8 cellular contexts compared by ENCODE assay signal in genomic region chr13:114143806-114144605, GRCh38. TPM values are rescaled to one million over a fixed set of nuclear protein-coding genes. Genes with fewer than 3 reads are reported as not detected.
DNase-seq lines count a peak whose midpoint lies in the region; ATAC-seq and TF ChIP-seq lines count a peak whose summit lies in the region.

No MANE protein-coding gene starts in this region.

- intact Hi-C loops in left ventricle myocardium superior (cut with micrococcal nuclease), result no loop called here

- H3K36me3 Mint-ChIP-seq in stimulated activated naive B cell treated with anti-CD40 and anti-IgM and Interleukin-4, amounts not matched to agents 10 μg/mL and 1 μg/mL and 100 μg/mL, for 72 hours, result no peaks in the 10 kb centered on the region

- POLR2A ChIA-PET in AG04449 (lab: Yijun Ruan, JAX), result no interaction called here

- H3K4me3 ChIP-seq in AG04449 (ENCODE audit: low read depth, low read length), result no peak overlapping the region

- in situ Hi-C loops in SK-MEL-5 (cut with HindIII; ENCODE audit: low pct_unique_long_range_greater_than_20kb, low sequenced_read_pairs), result no loop called here

- peaks cover 41 to 44% of the 10 kb centered on the region in 2 donors for H3K4me1 Mint-ChIP-seq in stimulated activated naive B cell treated with anti-CD40 and anti-IgM and Interleukin-4, amounts not matched to agents 10 μg/mL and 1 μg/mL and 100 μg/mL, for 72 hours

- ATAC-seq in GM21360 (IDR thresholded peaks at IDR 0.05; ENCODE audit: unreplicated experiment) (peak; percentile 40), GM18873 (IDR thresholded peaks at IDR 0.05; ENCODE audit: low FRiP score, unreplicated experiment) (no peak), left ventricle myocardium superior (no peak)
- ATAC-seq in stimulated activated naive B cell treated with anti-CD40 and anti-IgM and Interleukin-4, amounts not matched to agents 10 μg/mL and 1 μg/mL and 100 μg/mL, for 72 hours (replicated peaks), result peak; percentile 57 to 59

- CTCF ChIA-PET in AG04449 (lab: Yijun Ruan, JAX), result no interaction called here

- no peaks in the 10 kb centered on the region for H3K9me3 Mint-ChIP-seq in stimulated activated naive B cell treated with anti-CD40 and anti-IgM and Interleukin-4, amounts not matched to agents 10 μg/mL and 1 μg/mL and 100 μg/mL, for 72 hours

- peak; percentile 12 for TF ChIP-seq CTCF in AG04449 (IDR thresholded peaks at IDR 0.05; ENCODE audit: insufficient read depth, low read length, missing control alignments)

- H3K4me3 Mint-ChIP-seq in stimulated activated naive B cell treated with anti-CD40 and anti-IgM and Interleukin-4, amounts not matched to agents 10 μg/mL and 1 μg/mL and 100 μg/mL, for 72 hours, result no peak overlapping the region

- DNase-seq in AG04449 (ENCODE audit: low read depth, low spot score) (no peak), SK-MEL-5 (ENCODE audit: low read depth, low spot score) (peak; percentile 30), NCI-H510A treated with DMSO at 0.1 percent for 48 hours (lab: John Stamatoyannopoulos, UW) (no peak), left ventricle myocardium superior (no peak)
- DNase-seq in effector CD4-positive, alpha-beta T cell, result peak; percentile 35
- DNase-seq in stimulated activated naive B cell treated with anti-CD40 and anti-IgM and Interleukin-4, amounts not matched to agents 10 μg/mL and 1 μg/mL and 100 μg/mL, for 72 hours, result peak; percentile 47

- no peaks in the 10 kb centered on the region for H3K27me3 Mint-ChIP-seq in stimulated activated naive B cell treated with anti-CD40 and anti-IgM and Interleukin-4, amounts not matched to agents 10 μg/mL and 1 μg/mL and 100 μg/mL, for 72 hours

- H3K27ac Mint-ChIP-seq in stimulated activated naive B cell treated with anti-CD40 and anti-IgM and Interleukin-4, amounts not matched to agents 10 μg/mL and 1 μg/mL and 100 μg/mL, for 72 hours, result peak overlapping the region; percentile 25

RNA-seq across cellular contexts. Expression of gene RASA3, which starts 11.6 kb away (rescaled TPM):
- 17.8 and 18.3 TPM in 2 replicates for total RNA-seq in SK-MEL-5 (2014; rRNA removed; shearing (Covaris generic))
- polyA plus RNA-seq in SK-MEL-5 (2015; cell fraction: cytosol; rRNA removed), result 26.2 and 34.9 TPM in 2 replicates
- 36.2 and 44.3 TPM in 2 replicates for polyA plus RNA-seq in SK-MEL-5 (2015; cell fraction: nucleus; rRNA removed)
- total RNA-seq in left ventricle myocardium superior, result 12.3 TPM

RNA-seq across cellular contexts. Expression of gene CFAP97D2, which starts 35.1 kb away (rescaled TPM):
- total RNA-seq in SK-MEL-5 (2014; rRNA removed; shearing (Covaris generic)), result not detected in 2 replicates
- polyA plus RNA-seq in SK-MEL-5 (2015; cell fraction: cytosol; rRNA removed), result not detected in 2 replicates
- polyA plus RNA-seq in SK-MEL-5 (2015; cell fraction: nucleus; rRNA removed), result not detected in 2 replicates
- not detected for total RNA-seq in left ventricle myocardium superior

Comparison
In these comparisons a context has a peak if more than half of its experiments do, and no peak if none do; other contexts are left out.
1. DNase-seq: peak in SK-MEL-5 (single experiment), effector CD4-positive, alpha-beta T cell (single experiment) and stimulated activated naive B cell treated with anti-CD40 and anti-IgM and Interleukin-4, amounts not matched to agents 10 μg/mL and 1 μg/mL and 100 μg/mL, for 72 hours (single experiment); none in AG04449 (single experiment), NCI-H510A treated with DMSO at 0.1 percent for 48 hours (single experiment) and left ventricle myocardium superior (single experiment).
2. ATAC-seq: peak in GM21360 (single experiment) and stimulated activated naive B cell treated with anti-CD40 and anti-IgM and Interleukin-4, amounts not matched to agents 10 μg/mL and 1 μg/mL and 100 μg/mL, for 72 hours (2 of 2); none in GM18873 (single experiment) and left ventricle myocardium superior (single experiment).